1 cellular context compared by ENCODE assay signal in genomic region chr13:51625555-51626345, GRCh38.
TF ChIP-seq lines count a peak whose summit lies in the region.

No MANE protein-coding gene starts in this region.

TF ChIP-seq in HepG2, 621 proteins besides CTCF, POLR2A, EP300 and RAD21:
- TF ChIP-seq MAFF (IDR thresholded peaks at IDR 0.05; ENCODE audit: low read depth, low read length) (0 out of 2 replicates have a peak, but pooled peaks have one; percentile 1), ZFP36L2 (CRISPR knock-in tag; IDR thresholded peaks at IDR 0.05) (no peak)
